In genomic region chr15:37101634-37102314, GRCh38 we compare ENCODE assay signal across 8 cellular contexts. TPM values are rescaled to one million over a fixed set of nuclear protein-coding genes. Genes with fewer than 3 reads are reported as not detected.
DNase-seq lines count a peak whose midpoint lies in the region; ATAC-seq, FAIRE-seq and TF ChIP-seq lines count a peak whose summit lies in the region.

No MANE protein-coding gene starts in this region.

- H3K27ac ChIP-seq in astrocyte (ENCODE audit: low read depth, low read length): peak overlapping the region; percentile 92
- peak overlapping the region; percentile 99 for H3K27ac ChIP-seq in rectal smooth muscle tissue (ENCODE audit: low read depth, low read length)

- peaks cover 22% of the 10 kb centered on the region for H4K20me1 ChIP-seq in astrocyte (ENCODE audit: insufficient read depth, low read length)

- H3K9me3 ChIP-seq in astrocyte (ENCODE audit: insufficient read depth, low read depth, low read length): no peaks in the 10 kb centered on the region

- FAIRE-seq in astrocyte (lab: Jason Lieb, UNC): no peak

- no peaks in the 10 kb centered on the region for H3K9me3 Mint-ChIP-seq in astrocyte (ENCODE audit: unreplicated experiment)

- H3K4me3 Mint-ChIP-seq in astrocyte (ENCODE audit: unreplicated experiment): peak overlapping the region; percentile 99

- H3K27me3 ChIP-seq in astrocyte (ENCODE audit: insufficient read depth, low read length): peaks cover 25% of the 10 kb centered on the region
- peaks cover 8% of the 10 kb centered on the region for H3K27me3 ChIP-seq in rectal smooth muscle tissue (ENCODE audit: control insufficient read depth, insufficient read depth, low read length)

- peaks cover 4% of the 10 kb centered on the region for H3K4me1 Mint-ChIP-seq in astrocyte (ENCODE audit: low read depth, unreplicated experiment)

- H3K4me1 ChIP-seq in astrocyte (ENCODE audit: insufficient read depth, low read length) (peaks cover 3% of the 10 kb centered on the region), rectal smooth muscle tissue (ENCODE audit: control insufficient read depth, insufficient read depth, low read length) (peaks cover 2% of the 10 kb centered on the region)

- no peaks in the 10 kb centered on the region for H3K36me3 ChIP-seq in astrocyte (ENCODE audit: insufficient read depth, low read length)
- no peaks in the 10 kb centered on the region for H3K36me3 ChIP-seq in rectal smooth muscle tissue (ENCODE audit: control insufficient read depth, insufficient read depth, low read length)

- peak overlapping the region; percentile 99 for H3K4me2 ChIP-seq in astrocyte (ENCODE audit: low read length)

- H3K36me3 Mint-ChIP-seq in astrocyte (ENCODE audit: low read depth, unreplicated experiment): peaks cover 2% of the 10 kb centered on the region

- TF ChIP-seq CTCF in astrocyte (IDR thresholded peaks at IDR 0.05; ENCODE audit: insufficient read depth, low read depth, low read length): no peak

- H2AFZ ChIP-seq in astrocyte (ENCODE audit: low read depth, low read length): peak overlapping the region; percentile 79

- peaks cover 42% of the 10 kb centered on the region for H3K27me3 Mint-ChIP-seq in astrocyte (ENCODE audit: low read depth, unreplicated experiment)

- H3K27ac Mint-ChIP-seq in astrocyte (ENCODE audit: unreplicated experiment): peak overlapping the region; percentile 97

- DNase-seq in AG20443 (ENCODE audit: low spot score) (peak; percentile 84), NCI-H774 (lab: John Stamatoyannopoulos, UW) (peak; percentile 82), astrocyte (ENCODE audit: low read depth) (peak; percentile 74), hypothalamus (lab: John Stamatoyannopoulos, UW) (peak in 31 of 51 donors; percentile 24 to 87 (median 60))
- no peak for DNase-seq in activated effector memory CD4-positive, alpha-beta T cell treated with anti-CD3 and anti-CD28 coated beads, Interleukin-2, amount 50 U/mL, for 16 hours

- peaks cover 73% of the 10 kb centered on the region for H3K79me2 ChIP-seq in astrocyte (ENCODE audit: insufficient read depth, low read length)

- ATAC-seq in GM18520 (IDR thresholded peaks at IDR 0.05; ENCODE audit: unreplicated experiment) (peak; percentile 55), HG03135 (IDR thresholded peaks at IDR 0.05; ENCODE audit: unreplicated experiment) (peak; percentile 40)

- H3K4me3 ChIP-seq in astrocyte (ENCODE audit: insufficient read depth, low read depth, low read length): peak overlapping the region; percentile 89
- peak overlapping the region; percentile 83 for H3K4me3 ChIP-seq in rectal smooth muscle tissue (ENCODE audit: low read length)

- H3K9ac ChIP-seq in astrocyte (ENCODE audit: low read length): peak overlapping the region; percentile 96
- H3K9ac ChIP-seq in rectal smooth muscle tissue (ENCODE audit: low read length): peak overlapping the region; percentile 56

RNA-seq across cellular contexts. Expression of gene MEIS2, which starts 1.4 kb away (rescaled TPM):
- total RNA-seq in astrocyte: 30.9 and 35.6 TPM in 2 replicates
